29 cellular contexts compared by ENCODE assay signal in the genomic region with DNA sequence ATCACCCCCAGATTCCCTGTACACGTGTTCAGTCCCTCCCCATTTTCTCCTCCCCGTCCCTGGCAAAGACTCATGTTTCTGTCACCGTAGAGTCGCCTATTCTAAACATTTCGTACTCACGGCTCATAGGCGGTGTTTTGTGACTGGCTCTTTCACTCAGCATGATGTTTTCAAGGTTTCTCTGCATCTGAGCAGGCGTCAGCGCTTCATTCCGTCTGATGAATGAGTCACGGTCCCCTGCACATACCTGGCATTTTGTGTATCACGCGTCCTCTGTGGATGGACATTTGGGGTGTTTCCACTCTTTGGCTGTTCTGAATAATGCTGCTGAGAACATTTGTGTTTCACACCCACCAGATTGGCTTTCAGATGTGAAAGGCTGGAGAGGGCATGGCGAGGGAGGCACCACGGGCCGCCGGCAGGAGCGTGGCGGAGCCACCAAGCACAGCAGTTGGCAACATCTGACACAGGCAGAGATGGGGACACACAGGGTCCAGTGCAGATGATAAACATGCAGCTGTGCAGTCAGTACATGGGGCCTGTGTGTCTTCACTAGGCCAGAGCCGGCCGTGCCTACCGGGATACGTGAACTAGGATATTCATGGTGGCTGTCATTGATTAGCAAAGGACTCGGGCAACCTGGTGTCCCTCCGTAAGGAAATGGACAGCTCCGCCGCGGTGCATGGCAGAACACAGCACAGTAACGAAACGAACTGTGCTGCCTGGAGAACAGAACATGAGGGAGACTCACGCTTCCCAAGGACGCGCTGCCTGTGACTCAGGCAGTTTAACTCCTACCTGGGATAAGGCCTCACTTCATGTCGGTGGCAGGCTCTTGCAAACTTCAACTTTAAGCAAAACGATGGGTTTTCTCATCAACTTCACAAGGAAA.
DNase-seq lines count a peak whose midpoint lies in the region; ATAC-seq and TF ChIP-seq lines count a peak whose summit lies in the region.
"Had no signal": no experiment of that assay in that cellular context is flagged by ENCODE, and none has a peak within 500 bp of the region (broad histone marks: within the 10 kb centered on the region; RNA-seq: fewer than 3 reads in every experiment).

No MANE protein-coding gene starts in this region.

- H3K36me3 Mint-ChIP-seq in GM23338 (ENCODE audit: low read depth) (peaks cover 43% of the 10 kb centered on the region), glutamatergic neuron (ENCODE audit: unreplicated experiment) (peaks cover 11% of the 10 kb centered on the region)

- no peaks in the 10 kb centered on the region for H3K9me3 Mint-ChIP-seq in GM23338
- H3K9me3 Mint-ChIP-seq in glutamatergic neuron (ENCODE audit: unreplicated experiment), result peaks cover 2% of the 10 kb centered on the region
- H3K9me3 Mint-ChIP-seq: activated CD4-positive, alpha-beta memory T cell treated with anti-CD3 and anti-CD28 coated beads for 36 hours; activated naive CD8-positive, alpha-beta T cell treated with anti-CD3 and anti-CD28 coated beads, Interleukin-2, amount 50 U/mL, for 24 hours; brain; memory B cell had no signal

- peaks cover 25% of the 10 kb centered on the region for H3K4me1 Mint-ChIP-seq in GM23338
- peaks cover 28% of the 10 kb centered on the region for H3K4me1 Mint-ChIP-seq in glutamatergic neuron (ENCODE audit: low read depth, unreplicated experiment)

- H3K4me3 ChIP-seq in GM23338, result no peak overlapping the region
- peak overlapping the region in 2 of 4 donors; percentile 20 to 44 for H3K4me3 ChIP-seq in adrenal gland
- H3K4me3 ChIP-seq: Peyer's patch, psoas muscle, SJCRH30, transverse colon had no signal

- H3K4me2 ChIP-seq in GM23338, result no peak overlapping the region

- ATAC-seq in GM23338 (no peak), GM18520 (IDR thresholded peaks at IDR 0.05; ENCODE audit: unreplicated experiment) (no peak)
- ATAC-seq: activated CD4-positive, CD25-positive, alpha-beta regulatory T cell treated with anti-CD3 and anti-CD28 coated beads, Interleukin-2, amount 50 U/mL, for 24 hours; activated naive CD8-positive, alpha-beta T cell treated with anti-CD3 and anti-CD28 coated beads, Interleukin-2, amount 50 U/mL, for 24 hours; left lobe of liver had no signal

- CTCF ChIA-PET in HEK293T (lab: Yijun Ruan, JAX), result no interaction called here

- peak in 1 of 2 donors; percentile 72 for TF ChIP-seq POLR2A in adrenal gland (IDR thresholded peaks at IDR 0.05)

- H3K36me3 ChIP-seq in GM23338 (ENCODE audit: insufficient read depth), result no peaks in the 10 kb centered on the region; the same call in 1 of the 2 replicates
- H3K36me3 ChIP-seq in adrenal gland (replicated peaks in 1 of 2), result no peaks in the 10 kb centered on the region
- H3K36me3 ChIP-seq: SJCRH30, transverse colon had no signal

- no peaks in the 10 kb centered on the region; the same call in 1 of the 2 replicates for H3K9me2 ChIP-seq in GM23338 (ENCODE audit: insufficient read depth)

- 42 to 62% (median 49%) methylated on average over 26 to 35 of the region's 35 CpGs for WGBS in adrenal gland, 4 donors

- H3K27ac ChIP-seq in GM23338 (ENCODE audit: low read depth), result no peak overlapping the region
- peak overlapping the region; percentile 44 to 99 (median 85) for H3K27ac ChIP-seq in adrenal gland
- H3K27ac ChIP-seq: neutrophil, Peyer's patch, psoas muscle, SJCRH30, transverse colon had no signal

- no peak for TF ChIP-seq CTCF in GM23338 (conservative IDR thresholded peaks at IDR 0.05; ENCODE audit: low read depth in 2 of 2)
- peak in 1 of 6 experiments; percentile 12 for TF ChIP-seq CTCF in adrenal gland (IDR thresholded peaks at IDR 0.05)
- no peak for TF ChIP-seq CTCF in glutamatergic neuron (IDR thresholded peaks at IDR 0.05; ENCODE audit: partially characterized antibody, unreplicated experiment)

- H3K27me3 ChIP-seq in GM23338 (ENCODE audit: insufficient read depth) (no peaks in the 10 kb centered on the region), adrenal gland (no peaks in the 10 kb centered on the region)
- H3K27me3 ChIP-seq: neutrophil, Peyer's patch, SJCRH30, transverse colon had no signal

- no peak overlapping the region for H2AFZ ChIP-seq in GM23338

- H4K20me1 ChIP-seq in GM23338 (replicated peaks; ENCODE audit: insufficient read depth), result no peaks in the 10 kb centered on the region; the same call in 1 of the 2 replicates

- no peaks in the 10 kb centered on the region; the same call in 1 of the 2 replicates for H3F3A ChIP-seq in GM23338 (replicated peaks; ENCODE audit: low read depth)

- H3K27me3 Mint-ChIP-seq in GM23338 (ENCODE audit: insufficient read depth, low read depth, poor library complexity), result peaks cover 7% of the 10 kb centered on the region
- H3K27me3 Mint-ChIP-seq in glutamatergic neuron (ENCODE audit: unreplicated experiment), result peaks cover 10% of the 10 kb centered on the region
- H3K27me3 Mint-ChIP-seq: activated CD4-positive, alpha-beta memory T cell treated with anti-CD3 and anti-CD28 coated beads for 36 hours; activated naive CD8-positive, alpha-beta T cell treated with anti-CD3 and anti-CD28 coated beads, Interleukin-2, amount 50 U/mL, for 24 hours; memory B cell had no signal

- DNase-seq in GM23338 (ENCODE audit: low spot score) (no peak), adrenal gland (peak; percentile 69 to 88 (median 82)), glutamatergic neuron (no peak), pons (ENCODE audit: low spot score) (peak; percentile 43), cerebellum (ENCODE audit: low spot score) (no peak), T-helper 9 cell (no peak), HEK293T (ENCODE audit: extremely low spot score) (no peak)
- DNase-seq: ACHN; activated CD4-positive, alpha-beta memory T cell treated with anti-CD3 and anti-CD28 coated beads for 36 hours; activated gamma-delta T cell; activated naive CD8-positive, alpha-beta T cell treated with anti-CD3 and anti-CD28 coated beads, Interleukin-2, amount 50 U/mL, for 24 hours; activated T-cell treated with anti-CD3 and anti-CD28 coated beads for 4 hours; DMS153; foreskin fibroblast; Kasumi-1; NCI-H1436 treated with DMSO at 0.1 percent for 48 hours; NCI-H345; NCI-H748 treated with DMSO at 0.1 percent for 48 hours; Peyer's patch; psoas muscle; SJCRH30; stimulated activated naive CD8-positive, alpha-beta T cell treated with anti-CD3 and anti-CD28 coated beads, Interleukin-15, Interleukin-2, amounts not matched to agents 100 U/mL and 50 U/mL, for 24 hours; transverse colon had no signal

- intact Hi-C loops in adrenal gland (cut with DNase I), result no loop called here

- H3K4me3 Mint-ChIP-seq in GM23338 (no peak overlapping the region), glutamatergic neuron (ENCODE audit: unreplicated experiment) (no peak overlapping the region)
- H3K4me3 Mint-ChIP-seq: activated CD4-positive, alpha-beta memory T cell treated with anti-CD3 and anti-CD28 coated beads for 36 hours; activated naive CD8-positive, alpha-beta T cell treated with anti-CD3 and anti-CD28 coated beads, Interleukin-2, amount 50 U/mL, for 24 hours; brain; memory B cell had no signal

- no peaks in the 10 kb centered on the region for H3K79me2 ChIP-seq in GM23338 (replicated peaks; ENCODE audit: insufficient read depth)

- no peaks in the 10 kb centered on the region for H3K9me3 ChIP-seq in adrenal gland (replicated peaks in 1 of 3)
- H3K9me3 ChIP-seq: neutrophil, Peyer's patch, psoas muscle, SJCRH30, transverse colon had no signal

- H3K27ac Mint-ChIP-seq in GM23338 (0 out of 2 replicates have a peak overlapping the region, but pooled peaks have one; percentile 53), glutamatergic neuron (ENCODE audit: unreplicated experiment) (peak overlapping the region; percentile 28)
- H3K27ac Mint-ChIP-seq: activated CD4-positive, alpha-beta memory T cell treated with anti-CD3 and anti-CD28 coated beads for 36 hours; activated naive CD8-positive, alpha-beta T cell treated with anti-CD3 and anti-CD28 coated beads, Interleukin-2, amount 50 U/mL, for 24 hours; memory B cell had no signal

- H3K4me1 ChIP-seq in GM23338 (ENCODE audit: insufficient read depth), result peaks cover 6% of the 10 kb centered on the region
- peaks cover 0 to 3% of the 10 kb centered on the region in 2 donors for H3K4me1 ChIP-seq in adrenal gland (replicated peaks in 1 of 2)
- H3K4me1 ChIP-seq: Peyer's patch, psoas muscle, SJCRH30, transverse colon had no signal

- POLR2A ChIA-PET in HEK293T (lab: Yijun Ruan, JAX), result no interaction called here

TF ChIP-seq in GM23338, 12 proteins besides CTCF, POLR2A, EP300 and RAD21:
- no peak for TF ChIP-seq POLR2AphosphoS5 (IDR thresholded peaks at IDR 0.05; ENCODE audit: low read depth)
- no peak for TF ChIP-seq NANOG (IDR thresholded peaks at IDR 0.05; ENCODE audit: borderline replicate concordance)
- TF ChIP-seq EZH2phosphoT487 (IDR thresholded peaks at IDR 0.05; ENCODE audit: unreplicated experiment), result no peak

TF ChIP-seq in HEK293T, 16 proteins besides CTCF, POLR2A, EP300 and RAD21:
- no peak for TF ChIP-seq SUZ12 (IDR thresholded peaks at IDR 0.05)
- TF ChIP-seq SP1 (IDR thresholded peaks at IDR 0.05), result no peak
- TF ChIP-seq LEF1 (IDR thresholded peaks at IDR 0.05; ENCODE audit: borderline replicate concordance), result no peak
- no peak for TF ChIP-seq FOXK2 (IDR thresholded peaks at IDR 0.05)
- no peak for TF ChIP-seq ELF4 (IDR thresholded peaks at IDR 0.05)
- no peak for TF ChIP-seq FOXM1 (IDR thresholded peaks at IDR 0.05; ENCODE audit: borderline replicate concordance)
- no peak for TF ChIP-seq L3MBTL2 (conservative IDR thresholded peaks at IDR 0.05)
- no peak for TF ChIP-seq FOXA1 (IDR thresholded peaks at IDR 0.05)
- TF ChIP-seq NFRKB (IDR thresholded peaks at IDR 0.05), result no peak
- TF ChIP-seq ZNF384 (IDR thresholded peaks at IDR 0.05), result no peak
- TF ChIP-seq TARDBP (IDR thresholded peaks at IDR 0.05), result no peak
- TF ChIP-seq, protein P1, sequence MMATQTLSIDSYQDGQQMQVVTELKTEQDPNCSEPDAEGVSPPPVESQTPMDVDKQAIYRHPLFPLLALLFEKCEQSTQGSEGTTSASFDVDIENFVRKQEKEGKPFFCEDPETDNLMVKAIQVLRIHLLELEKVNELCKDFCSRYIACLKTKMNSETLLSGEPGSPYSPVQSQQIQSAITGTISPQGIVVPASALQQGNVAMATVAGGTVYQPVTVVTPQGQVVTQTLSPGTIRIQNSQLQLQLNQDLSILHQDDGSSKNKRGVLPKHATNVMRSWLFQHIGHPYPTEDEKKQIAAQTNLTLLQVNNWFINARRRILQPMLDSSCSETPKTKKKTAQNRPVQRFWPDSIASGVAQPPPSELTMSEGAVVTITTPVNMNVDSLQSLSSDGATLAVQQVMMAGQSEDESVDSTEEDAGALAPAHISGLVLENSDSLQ (IDR thresholded peaks at IDR 0.05), result no peak
- TF ChIP-seq CTBP1 (IDR thresholded peaks at IDR 0.05; ENCODE audit: borderline replicate concordance), result no peak
- no peak for TF ChIP-seq HDGF (IDR thresholded peaks at IDR 0.05; ENCODE audit: borderline replicate concordance)
- no peak for TF ChIP-seq ARNT (IDR thresholded peaks at IDR 0.05)
- no peak for TF ChIP-seq BHLHE40 (IDR thresholded peaks at IDR 0.05; ENCODE audit: borderline replicate concordance)

Comparison
In these comparisons a context has a peak if more than half of its experiments do, and no peak if none do; other contexts are left out.
1. DNase-seq: peak in adrenal gland (7 of 7) and pons (single experiment); none in GM23338 (single experiment), glutamatergic neuron (single experiment), cerebellum (single experiment), T-helper 9 cell (single experiment) and HEK293T (single experiment).